Comparison of ENCODE assay signal across 1 cellular context in the genomic region with DNA sequence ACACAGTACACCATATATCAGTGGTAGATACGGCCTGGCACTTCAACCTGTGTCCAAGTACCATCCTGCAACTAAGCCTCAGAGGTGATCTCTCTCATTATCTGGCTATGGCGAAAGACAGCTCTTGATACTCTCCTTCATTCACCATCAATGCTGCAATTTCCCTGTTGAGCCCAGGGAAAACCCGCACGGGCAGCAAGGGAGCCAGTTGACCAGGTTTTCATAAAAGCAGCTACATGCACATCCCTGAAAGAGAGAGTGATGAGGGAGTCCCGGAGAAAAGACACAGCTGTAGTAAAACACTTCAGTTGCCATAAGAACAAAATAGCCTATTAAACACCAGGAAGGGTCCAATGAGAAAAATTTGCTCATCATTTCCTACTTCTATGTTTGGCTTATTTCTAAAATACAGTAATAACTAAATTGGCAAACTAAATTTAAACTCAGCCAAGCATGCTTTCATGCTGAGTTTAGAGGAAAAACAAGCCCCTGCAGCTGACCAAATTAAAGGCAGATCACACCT.
A peak's percentile ranks its signal among the peaks of the same experiment; 100 is the strongest.
TF ChIP-seq lines count a peak whose summit lies in the region.

No MANE protein-coding gene starts in this region.

TF ChIP-seq in HepG2, 621 proteins besides CTCF, POLR2A, EP300 and RAD21:
- TF ChIP-seq, protein P1, sequence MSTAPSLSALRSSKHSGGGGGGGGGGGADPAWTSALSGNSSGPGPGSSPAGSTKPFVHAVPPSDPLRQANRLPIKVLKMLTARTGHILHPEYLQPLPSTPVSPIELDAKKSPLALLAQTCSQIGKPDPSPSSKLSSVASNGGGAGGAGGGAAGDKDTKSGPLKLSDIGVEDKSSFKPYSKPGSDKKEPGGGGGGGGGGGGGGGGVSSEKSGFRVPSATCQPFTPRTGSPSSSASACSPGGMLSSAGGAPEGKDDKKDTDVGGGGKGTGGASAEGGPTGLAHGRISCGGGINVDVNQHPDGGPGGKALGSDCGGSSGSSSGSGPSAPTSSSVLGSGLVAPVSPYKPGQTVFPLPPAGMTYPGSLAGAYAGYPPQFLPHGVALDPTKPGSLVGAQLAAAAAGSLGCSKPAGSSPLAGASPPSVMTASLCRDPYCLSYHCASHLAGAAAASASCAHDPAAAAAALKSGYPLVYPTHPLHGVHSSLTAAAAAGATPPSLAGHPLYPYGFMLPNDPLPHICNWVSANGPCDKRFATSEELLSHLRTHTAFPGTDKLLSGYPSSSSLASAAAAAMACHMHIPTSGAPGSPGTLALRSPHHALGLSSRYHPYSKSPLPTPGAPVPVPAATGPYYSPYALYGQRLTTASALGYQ (CRISPR knock-in tag; IDR thresholded peaks at IDR 0.05): no peak
- TF ChIP-seq RBM22 (optimal IDR thresholded peaks at IDR 0.05; ENCODE audit: low read length): peak; percentile 19
